Comparison of ENCODE assay signal across 20 cellular contexts in the genomic region with DNA sequence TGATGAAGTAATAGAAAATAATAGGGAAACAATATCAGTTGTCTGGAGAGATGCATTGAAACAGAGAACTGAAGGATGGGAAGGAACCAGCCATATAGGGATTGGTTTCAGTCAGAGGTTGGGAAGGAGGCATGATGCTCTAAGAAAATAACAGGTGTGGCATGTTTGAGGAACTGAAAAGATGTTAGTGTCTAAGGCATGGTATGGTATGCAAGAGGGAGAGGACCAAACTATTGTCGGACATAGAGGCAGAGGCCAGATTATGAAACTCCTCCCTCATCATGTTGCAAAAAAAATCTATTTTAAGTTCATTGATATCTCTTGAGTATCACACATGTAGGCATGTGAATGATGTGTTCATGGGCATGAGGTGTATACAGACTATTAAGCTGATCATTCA. TPM values are rescaled to one million over a fixed set of nuclear protein-coding genes. Genes with fewer than 3 reads are reported as not detected.
A peak's percentile ranks its signal among the peaks of the same experiment; 100 is the strongest.
DNase-seq lines count a peak whose midpoint lies in the region; ATAC-seq and TF ChIP-seq lines count a peak whose summit lies in the region.
"Had no signal": no experiment of that assay in that cellular context is flagged by ENCODE, and none has a peak within 500 bp of the region (broad histone marks: within the 10 kb centered on the region; RNA-seq: fewer than 3 reads in every experiment).

No MANE protein-coding gene starts in this region.

- CTCF ChIA-PET in activated CD4-positive, alpha-beta T cell treated with anti-CD3 and anti-CD28 coated beads, Interleukin-2, amount 10 ng/mL, durations not matched to agents 7 days and 5 days (lab: Charles Lee) = interaction anchor here (1.6 kb wide), 1 partner anchor 120 kb away, joined by 4 read pairs; no protein-coding TSS in a partner anchor
- CTCF ChIA-PET in WTC11 (lab: Charles Lee) = no interaction called here

- no peak for DNase-seq in activated CD4-positive, alpha-beta T cell treated with anti-CD3 and anti-CD28 coated beads, Interleukin-2, amount 10 ng/mL, durations not matched to agents 7 days and 5 days
- no peak for DNase-seq in activated CD4-positive, alpha-beta T cell treated with anti-CD3 and anti-CD28 coated beads, Interleukin-2, amount 50 U/mL, for 4 hours
- DNase-seq in naive thymus-derived CD8-positive, alpha-beta T cell = no peak
- DNase-seq in osteocyte (ENCODE audit: extremely low spot score, unreplicated experiment) (no peak), WTC11 (ENCODE audit: low spot score) (no peak)
- DNase-seq: activated CD4-positive, alpha-beta T cell treated with anti-CD3 and anti-CD28 coated beads for 1 hour; activated T-cell treated with anti-CD3 and anti-CD28 coated beads, Interleukin-2, amount 50 U/mL, for 4 hours; CD4-positive, CD25-positive, alpha-beta regulatory T cell; DMS79 treated with DMSO at 0.1 percent for 48 hours; heart right ventricle; Karpas-422; midbrain; NCI-H1417 treated with DMSO at 0.1 percent for 48 hours; NCI-H2227 treated with DMSO at 0.1 percent for 48 hours; stimulated activated CD4-positive, alpha-beta T cell treated with anti-CD3 and anti-CD28 coated beads, Interleukin-4, amount 100 ng/mL, for 1 hour; thyroid gland had no signal

- TF ChIP-seq CTCF in osteocyte (IDR thresholded peaks at IDR 0.05) (no peak), WTC11 (IDR thresholded peaks at IDR 0.05) (no peak)

- ATAC-seq in GM21529 (IDR thresholded peaks at IDR 0.05; ENCODE audit: unreplicated experiment) = peak; percentile 72
- peak; percentile 65 for ATAC-seq in HG03139 (IDR thresholded peaks at IDR 0.05; ENCODE audit: unreplicated experiment)
- ATAC-seq in naive thymus-derived CD8-positive, alpha-beta T cell = no peak
- ATAC-seq in WTC11 = no peak
- ATAC-seq in GM18498 (IDR thresholded peaks at IDR 0.05; ENCODE audit: unreplicated experiment) = no peak
- ATAC-seq: activated T-cell treated with anti-CD3 and anti-CD28 coated beads, Interleukin-2, amount 50 U/mL, for 4 hours; heart right ventricle; Right ventricle myocardium inferior had no signal

- H3K27me3 Mint-ChIP-seq in activated CD4-positive, alpha-beta T cell treated with anti-CD3 and anti-CD28 coated beads, Interleukin-2, amount 10 ng/mL, durations not matched to agents 7 days and 5 days = no peaks in the 10 kb centered on the region
- H3K27me3 Mint-ChIP-seq in naive thymus-derived CD8-positive, alpha-beta T cell = no peaks in the 10 kb centered on the region
- H3K27me3 Mint-ChIP-seq in osteocyte (ENCODE audit: unreplicated experiment) = no peaks in the 10 kb centered on the region
- H3K27me3 Mint-ChIP-seq in WTC11 (ENCODE audit: low read depth) = no peaks in the 10 kb centered on the region
- H3K27me3 Mint-ChIP-seq: CD4-positive, CD25-positive, alpha-beta regulatory T cell had no signal

- no peaks in the 10 kb centered on the region for H3K4me1 Mint-ChIP-seq in activated CD4-positive, alpha-beta T cell treated with anti-CD3 and anti-CD28 coated beads, Interleukin-2, amount 10 ng/mL, durations not matched to agents 7 days and 5 days
- H3K4me1 Mint-ChIP-seq in naive thymus-derived CD8-positive, alpha-beta T cell = peaks cover 0 to 12% (median 6%) of the 10 kb centered on the region in 4 donors
- H3K4me1 Mint-ChIP-seq in osteocyte (ENCODE audit: unreplicated experiment) = no peaks in the 10 kb centered on the region
- H3K4me1 Mint-ChIP-seq in WTC11 = peaks cover 5% of the 10 kb centered on the region

- H3K36me3 Mint-ChIP-seq in activated CD4-positive, alpha-beta T cell treated with anti-CD3 and anti-CD28 coated beads, Interleukin-2, amount 10 ng/mL, durations not matched to agents 7 days and 5 days (ENCODE audit: low read depth) = peaks cover 69% of the 10 kb centered on the region
- peaks cover 8 to 83% (median 34%) of the 10 kb centered on the region in 3 donors for H3K36me3 Mint-ChIP-seq in naive thymus-derived CD8-positive, alpha-beta T cell
- H3K36me3 Mint-ChIP-seq in osteocyte (ENCODE audit: unreplicated experiment) (peaks cover 52% of the 10 kb centered on the region), WTC11 (peaks cover 21% of the 10 kb centered on the region)

- peak overlapping the region; percentile 42 for H3K27ac Mint-ChIP-seq in activated CD4-positive, alpha-beta T cell treated with anti-CD3 and anti-CD28 coated beads, Interleukin-2, amount 10 ng/mL, durations not matched to agents 7 days and 5 days
- H3K27ac Mint-ChIP-seq in naive thymus-derived CD8-positive, alpha-beta T cell = peak overlapping the region in 6 of 10 donors; percentile 0 to 87 (median 46)
- H3K27ac Mint-ChIP-seq in osteocyte (ENCODE audit: unreplicated experiment) (no peak overlapping the region), WTC11 (no peak overlapping the region)

- POLR2A ChIA-PET in activated CD4-positive, alpha-beta T cell treated with anti-CD3 and anti-CD28 coated beads, Interleukin-2, amount 10 ng/mL, durations not matched to agents 7 days and 5 days (lab: Charles Lee) = no interaction called here
- POLR2A ChIA-PET in naive thymus-derived CD8-positive, alpha-beta T cell (lab: Charles Lee) = no interaction called here
- POLR2A ChIA-PET in WTC11 (lab: Charles Lee) = no interaction called here

- no peaks in the 10 kb centered on the region for H3K9me3 Mint-ChIP-seq in activated CD4-positive, alpha-beta T cell treated with anti-CD3 and anti-CD28 coated beads, Interleukin-2, amount 10 ng/mL, durations not matched to agents 7 days and 5 days
- H3K9me3 Mint-ChIP-seq in naive thymus-derived CD8-positive, alpha-beta T cell = no peaks in the 10 kb centered on the region
- no peaks in the 10 kb centered on the region for H3K9me3 Mint-ChIP-seq in osteocyte (ENCODE audit: unreplicated experiment)
- H3K9me3 Mint-ChIP-seq in WTC11 = no peaks in the 10 kb centered on the region
- H3K9me3 Mint-ChIP-seq: activated T-cell treated with anti-CD3 and anti-CD28 coated beads, Interleukin-2, amount 50 U/mL, for 4 hours; CD4-positive, CD25-positive, alpha-beta regulatory T cell had no signal

- H3K4me3 Mint-ChIP-seq in activated CD4-positive, alpha-beta T cell treated with anti-CD3 and anti-CD28 coated beads, Interleukin-2, amount 10 ng/mL, durations not matched to agents 7 days and 5 days = no peak overlapping the region
- H3K4me3 Mint-ChIP-seq in naive thymus-derived CD8-positive, alpha-beta T cell = no peak overlapping the region
- H3K4me3 Mint-ChIP-seq in osteocyte (ENCODE audit: unreplicated experiment) (no peak overlapping the region), WTC11 (no peak overlapping the region)
- H3K4me3 Mint-ChIP-seq: activated T-cell treated with anti-CD3 and anti-CD28 coated beads, Interleukin-2, amount 50 U/mL, for 4 hours; CD4-positive, CD25-positive, alpha-beta regulatory T cell had no signal

TF ChIP-seq in WTC11, 78 proteins besides CTCF, POLR2A, EP300 and RAD21 (continues in another document):
- TF ChIP-seq ZNF423 (CRISPR knock-in tag; IDR thresholded peaks at IDR 0.05) (no peak), MYBL2 (CRISPR knock-in tag; IDR thresholded peaks at IDR 0.05) (no peak)
- TF ChIP-seq, protein P1, sequence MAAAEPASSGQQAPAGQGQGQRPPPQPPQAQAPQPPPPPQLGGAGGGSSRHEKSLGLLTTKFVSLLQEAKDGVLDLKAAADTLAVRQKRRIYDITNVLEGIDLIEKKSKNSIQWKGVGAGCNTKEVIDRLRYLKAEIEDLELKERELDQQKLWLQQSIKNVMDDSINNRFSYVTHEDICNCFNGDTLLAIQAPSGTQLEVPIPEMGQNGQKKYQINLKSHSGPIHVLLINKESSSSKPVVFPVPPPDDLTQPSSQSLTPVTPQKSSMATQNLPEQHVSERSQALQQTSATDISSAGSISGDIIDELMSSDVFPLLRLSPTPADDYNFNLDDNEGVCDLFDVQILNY (CRISPR knock-in tag; IDR thresholded peaks at IDR 0.05) = no peak
- TF ChIP-seq, protein P2, sequence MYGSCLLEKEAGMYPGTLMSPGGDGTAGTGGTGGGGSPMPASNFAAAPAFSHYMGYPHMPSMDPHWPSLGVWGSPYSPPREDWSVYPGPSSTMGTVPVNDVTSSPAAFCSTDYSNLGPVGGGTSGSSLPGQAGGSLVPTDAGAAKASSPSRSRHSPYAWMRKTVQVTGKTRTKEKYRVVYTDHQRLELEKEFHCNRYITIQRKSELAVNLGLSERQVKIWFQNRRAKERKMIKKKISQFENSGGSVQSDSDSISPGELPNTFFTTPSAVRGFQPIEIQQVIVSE (CRISPR knock-in tag; IDR thresholded peaks at IDR 0.05; ENCODE audit: borderline replicate concordance) = no peak
- TF ChIP-seq, protein P3, sequence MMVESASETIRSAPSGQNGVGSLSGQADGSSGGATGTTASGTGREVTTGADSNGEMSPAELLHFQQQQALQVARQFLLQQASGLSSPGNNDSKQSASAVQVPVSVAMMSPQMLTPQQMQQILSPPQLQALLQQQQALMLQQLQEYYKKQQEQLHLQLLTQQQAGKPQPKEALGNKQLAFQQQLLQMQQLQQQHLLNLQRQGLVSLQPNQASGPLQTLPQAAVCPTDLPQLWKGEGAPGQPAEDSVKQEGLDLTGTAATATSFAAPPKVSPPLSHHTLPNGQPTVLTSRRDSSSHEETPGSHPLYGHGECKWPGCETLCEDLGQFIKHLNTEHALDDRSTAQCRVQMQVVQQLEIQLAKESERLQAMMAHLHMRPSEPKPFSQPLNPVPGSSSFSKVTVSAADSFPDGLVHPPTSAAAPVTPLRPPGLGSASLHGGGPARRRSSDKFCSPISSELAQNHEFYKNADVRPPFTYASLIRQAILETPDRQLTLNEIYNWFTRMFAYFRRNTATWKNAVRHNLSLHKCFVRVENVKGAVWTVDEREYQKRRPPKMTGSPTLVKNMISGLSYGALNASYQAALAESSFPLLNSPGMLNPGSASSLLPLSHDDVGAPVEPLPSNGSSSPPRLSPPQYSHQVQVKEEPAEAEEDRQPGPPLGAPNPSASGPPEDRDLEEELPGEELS (CRISPR knock-in tag; IDR thresholded peaks at IDR 0.05) = no peak
- TF ChIP-seq, protein P4, sequence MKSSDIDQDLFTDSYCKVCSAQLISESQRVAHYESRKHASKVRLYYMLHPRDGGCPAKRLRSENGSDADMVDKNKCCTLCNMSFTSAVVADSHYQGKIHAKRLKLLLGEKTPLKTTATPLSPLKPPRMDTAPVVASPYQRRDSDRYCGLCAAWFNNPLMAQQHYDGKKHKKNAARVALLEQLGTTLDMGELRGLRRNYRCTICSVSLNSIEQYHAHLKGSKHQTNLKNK (CRISPR knock-in tag; IDR thresholded peaks at IDR 0.05) = no peak

RNA-seq across cellular contexts. Expression of a gene that starts 48.9 kb away (rescaled TPM):
- total RNA-seq in activated CD4-positive, alpha-beta T cell treated with anti-CD3 and anti-CD28 coated beads, Interleukin-2, amount 10 ng/mL, durations not matched to agents 7 days and 5 days = 10 to 100 TPM; 18.6 to 23.0 TPM
- total RNA-seq in naive thymus-derived CD8-positive, alpha-beta T cell = 1 to 10 TPM; 4.6 to 5.1 TPM
- 1 to 10 TPM; 1.1 to 2.5 (median 1.6) TPM for polyA plus RNA-seq in naive thymus-derived CD8-positive, alpha-beta T cell
- total RNA-seq in osteocyte = 2.2 and 2.8 TPM in 2 replicates
- total RNA-seq in WTC11 (2021) = 11.7 to 13.0 TPM (median 11.8 TPM) in 3 replicates

Comparison
In these comparisons a context has a peak if more than half of its experiments do, and no peak if none do; other contexts are left out.
1. H3K27ac Mint-ChIP-seq: peak in activated CD4-positive, alpha-beta T cell treated with anti-CD3 and anti-CD28 coated beads, Interleukin-2, amount 10 ng/mL, durations not matched to agents 7 days and 5 days (single experiment) and naive thymus-derived CD8-positive, alpha-beta T cell (6 of 10); none in osteocyte (single experiment) and WTC11 (single experiment).
2. ATAC-seq: peak in GM21529 (single experiment) and HG03139 (single experiment); none in naive thymus-derived CD8-positive, alpha-beta T cell (0 of 2), WTC11 (single experiment) and GM18498 (single experiment).